ENCODE assay signal across 8 cellular contexts in the genomic region with DNA sequence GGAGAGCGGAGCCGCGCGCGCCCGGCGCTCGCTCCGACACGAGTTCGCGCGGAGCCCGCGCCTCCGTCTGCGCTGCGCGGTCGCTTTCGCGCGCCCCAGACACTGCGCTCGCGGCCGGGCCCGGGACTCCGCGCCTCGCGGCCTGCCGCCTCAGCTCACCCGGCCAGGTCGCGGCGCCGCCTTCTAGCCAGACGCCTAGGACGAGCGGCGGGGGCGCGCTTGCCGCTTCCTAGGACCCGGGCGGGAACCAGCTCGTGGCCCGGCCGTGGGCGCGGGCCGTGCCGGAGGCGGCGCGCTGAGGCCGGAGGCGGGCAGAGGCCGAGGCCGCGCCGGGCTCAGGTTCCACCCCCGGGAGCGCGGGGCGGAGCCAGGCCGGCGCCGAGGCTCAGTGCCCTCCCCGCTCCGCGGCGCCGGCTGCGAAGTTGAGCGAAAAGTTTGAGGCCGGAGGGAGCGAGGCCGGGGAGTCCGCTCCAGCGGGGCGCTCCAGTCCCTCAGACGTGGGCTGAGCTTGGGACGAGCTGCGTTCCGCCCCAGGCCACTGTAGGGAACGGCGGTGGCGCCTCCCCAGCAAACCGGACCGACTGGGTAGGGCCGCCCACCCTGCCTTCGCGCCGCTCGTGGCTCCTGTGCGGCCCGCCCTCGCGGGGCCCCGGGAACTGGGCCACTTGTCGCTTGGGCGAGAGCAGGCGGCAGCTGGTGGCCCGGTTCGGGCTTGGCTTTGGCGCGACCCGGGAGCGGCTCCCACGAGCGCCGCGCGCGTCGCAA. TPM values are rescaled to one million over a fixed set of nuclear protein-coding genes. Genes with fewer than 3 reads are reported as not detected.
DNase-seq lines count a peak whose midpoint lies in the region; ATAC-seq and TF ChIP-seq lines count a peak whose summit lies in the region.

A gene with protein sequence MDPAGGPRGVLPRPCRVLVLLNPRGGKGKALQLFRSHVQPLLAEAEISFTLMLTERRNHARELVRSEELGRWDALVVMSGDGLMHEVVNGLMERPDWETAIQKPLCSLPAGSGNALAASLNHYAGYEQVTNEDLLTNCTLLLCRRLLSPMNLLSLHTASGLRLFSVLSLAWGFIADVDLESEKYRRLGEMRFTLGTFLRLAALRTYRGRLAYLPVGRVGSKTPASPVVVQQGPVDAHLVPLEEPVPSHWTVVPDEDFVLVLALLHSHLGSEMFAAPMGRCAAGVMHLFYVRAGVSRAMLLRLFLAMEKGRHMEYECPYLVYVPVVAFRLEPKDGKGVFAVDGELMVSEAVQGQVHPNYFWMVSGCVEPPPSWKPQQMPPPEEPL (plus strand): TSS at position 388 of the 765 bp plus-strand sequence. CDS start 1,036 bp downstream, outside the sequence.

- peaks cover 52% of the 10 kb centered on the region for H3F3A ChIP-seq in neural progenitor cell (ENCODE audit: low read depth)

- peak; percentile 44 for ATAC-seq in HG03103 (IDR thresholded peaks at IDR 0.05; ENCODE audit: low read depth, unreplicated experiment)

- H3K4me1 ChIP-seq in neural progenitor cell (peaks cover 22% of the 10 kb centered on the region), testis (peaks cover 22% of the 10 kb centered on the region)

- DNase-seq in SIG-M5 treated with dmso at 0.1 percent for 504 hours (lab: John Stamatoyannopoulos, UW; ENCODE audit: unreplicated experiment) (peak; percentile 66), SIG-M5 (lab: John Stamatoyannopoulos, UW) (no peak), OCI-M1 (lab: John Stamatoyannopoulos, UW) (peak; percentile 83), fibroblast of the conjunctiva (ENCODE audit: low read depth) (peak; percentile 45), neural progenitor cell (ENCODE audit: low spot score) (peak; percentile 90), testis (peak; percentile 56)
- DNase-seq in activated effector memory CD4-positive, alpha-beta T cell treated with Interleukin-2 at 50 U/mL for 16 hours = peak; percentile 45

- peak within 1 kb of the TSS; percentile 97 for H3K27ac Mint-ChIP-seq in neural progenitor cell

- H3K36me3 Mint-ChIP-seq in neural progenitor cell = peaks cover 7% of the 10 kb centered on the region

- no peaks in the 10 kb centered on the region for H3K36me3 ChIP-seq in neural progenitor cell
- no peaks in the 10 kb centered on the region for H3K36me3 ChIP-seq in testis (ENCODE audit: low read depth, missing control alignments)

- TF ChIP-seq POLR2A in testis (IDR thresholded peaks at IDR 0.05) = no peak

- no peak within 1 kb of the TSS for H3K9ac ChIP-seq in neural progenitor cell

- no peaks in the 10 kb centered on the region for H3K79me2 ChIP-seq in neural progenitor cell (ENCODE audit: low read depth)

- H3K9me3 ChIP-seq in neural progenitor cell (ENCODE audit: low read depth) (no peaks in the 10 kb centered on the region), testis (no peaks in the 10 kb centered on the region)

- peak within 1 kb of the TSS; percentile 82 for H3K4me2 ChIP-seq in neural progenitor cell

- intact Hi-C loops in testis (cut with DNase I; ENCODE audit: low total_unique reads) = no loop called here

- H3K4me3 Mint-ChIP-seq in neural progenitor cell = peak within 1 kb of the TSS; percentile 99

- H3K27me3 Mint-ChIP-seq in neural progenitor cell (ENCODE audit: insufficient read depth, low read depth) = peaks cover 13% of the 10 kb centered on the region

- H3K27ac ChIP-seq in neural progenitor cell (no peak within 1 kb of the TSS), testis (peak within 1 kb of the TSS; percentile 77 to 84)

- H4K20me1 ChIP-seq in neural progenitor cell (ENCODE audit: low read depth) = peaks cover 7% of the 10 kb centered on the region

- H3K27me3 ChIP-seq in neural progenitor cell (peaks cover 49% of the 10 kb centered on the region), testis (no peaks in the 10 kb centered on the region)

- H3K4me1 Mint-ChIP-seq in neural progenitor cell = peaks cover 40% of the 10 kb centered on the region

- H2AFZ ChIP-seq in neural progenitor cell (replicated peaks) = peak within 1 kb of the TSS; percentile 81

- no peaks in the 10 kb centered on the region for H3K9me3 Mint-ChIP-seq in neural progenitor cell

- TF ChIP-seq CTCF in neural progenitor cell (IDR thresholded peaks at IDR 0.05) (no peak), testis (IDR thresholded peaks at IDR 0.05) (no peak)

- H3K4me3 ChIP-seq in neural progenitor cell (peak within 1 kb of the TSS; percentile 67), testis (peak within 1 kb of the TSS; percentile 46 to 66)

- WGBS in testis, 2 donors = 0% methylated on average over 41 of the region's 118 CpGs; no CpG with 5 or more reads in 1 of the 2 donors

RNA-seq across cellular contexts. Expression of the gene that starts here (rescaled TPM):
- 1.3 and 1.9 TPM in 2 replicates for total RNA-seq in neural progenitor cell (ENCODE audit: low replicate concordance)
- 10 to 100 TPM; 14.7 to 17.7 TPM for total RNA-seq in testis
- 8.0 TPM for polyA plus RNA-seq in testis (ENCODE audit: insufficient read depth, low read depth, low replicate concordance)
